ENCODE assay signal across 1 cellular context in the genomic region with DNA sequence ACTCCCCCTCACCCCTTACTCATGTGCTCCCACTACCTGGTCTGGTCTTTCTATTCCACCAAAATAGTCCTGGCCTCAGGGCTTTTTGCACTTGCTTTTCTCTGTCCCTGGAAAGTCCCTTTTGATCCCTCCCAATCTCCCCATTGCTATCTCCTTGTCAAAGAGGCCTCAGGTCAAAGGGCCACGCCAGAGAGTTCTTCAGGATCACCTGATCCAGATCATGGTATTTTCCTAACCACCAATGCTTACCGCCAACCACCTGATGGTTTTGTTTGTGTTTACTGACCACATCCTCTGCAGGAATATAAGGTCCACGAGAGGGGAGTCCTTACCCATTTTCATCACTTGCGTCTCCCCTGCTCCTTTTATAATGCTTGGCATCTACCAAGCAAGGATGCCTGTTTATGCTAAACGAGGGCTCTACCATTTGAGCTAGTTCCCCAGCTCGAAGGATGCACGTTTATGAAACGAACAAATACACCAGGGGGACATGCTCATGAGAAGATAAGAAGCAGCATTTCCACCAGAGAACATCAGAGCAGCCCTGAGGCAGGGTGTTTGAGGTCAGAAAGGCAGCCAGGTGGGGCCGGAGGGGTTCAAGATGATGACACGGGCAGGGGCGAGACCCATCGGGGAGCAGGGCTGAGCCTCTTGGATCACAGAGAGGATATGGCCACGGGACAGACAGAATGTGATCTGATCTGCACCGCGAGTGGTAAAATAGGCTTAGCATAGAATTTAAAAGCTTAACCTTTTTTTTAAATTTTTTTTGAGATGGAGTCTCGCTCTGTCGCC.
TF ChIP-seq lines count a peak whose summit lies in the region.

No MANE protein-coding gene starts in this region.

TF ChIP-seq in K562, 482 proteins besides CTCF, POLR2A, EP300 and RAD21:
- TF ChIP-seq NR2C2 (CRISPR knock-in tag; IDR thresholded peaks at IDR 0.05): no peak
- TF ChIP-seq NR2C2 (tag; IDR thresholded peaks at IDR 0.05): peak; percentile 59
- 0 out of 2 replicates have a peak, but pooled peaks have one; percentile 4 for TF ChIP-seq BHLHE40 (IDR thresholded peaks at IDR 0.05; ENCODE audit: low read length)
- TF ChIP-seq, protein P1, sequence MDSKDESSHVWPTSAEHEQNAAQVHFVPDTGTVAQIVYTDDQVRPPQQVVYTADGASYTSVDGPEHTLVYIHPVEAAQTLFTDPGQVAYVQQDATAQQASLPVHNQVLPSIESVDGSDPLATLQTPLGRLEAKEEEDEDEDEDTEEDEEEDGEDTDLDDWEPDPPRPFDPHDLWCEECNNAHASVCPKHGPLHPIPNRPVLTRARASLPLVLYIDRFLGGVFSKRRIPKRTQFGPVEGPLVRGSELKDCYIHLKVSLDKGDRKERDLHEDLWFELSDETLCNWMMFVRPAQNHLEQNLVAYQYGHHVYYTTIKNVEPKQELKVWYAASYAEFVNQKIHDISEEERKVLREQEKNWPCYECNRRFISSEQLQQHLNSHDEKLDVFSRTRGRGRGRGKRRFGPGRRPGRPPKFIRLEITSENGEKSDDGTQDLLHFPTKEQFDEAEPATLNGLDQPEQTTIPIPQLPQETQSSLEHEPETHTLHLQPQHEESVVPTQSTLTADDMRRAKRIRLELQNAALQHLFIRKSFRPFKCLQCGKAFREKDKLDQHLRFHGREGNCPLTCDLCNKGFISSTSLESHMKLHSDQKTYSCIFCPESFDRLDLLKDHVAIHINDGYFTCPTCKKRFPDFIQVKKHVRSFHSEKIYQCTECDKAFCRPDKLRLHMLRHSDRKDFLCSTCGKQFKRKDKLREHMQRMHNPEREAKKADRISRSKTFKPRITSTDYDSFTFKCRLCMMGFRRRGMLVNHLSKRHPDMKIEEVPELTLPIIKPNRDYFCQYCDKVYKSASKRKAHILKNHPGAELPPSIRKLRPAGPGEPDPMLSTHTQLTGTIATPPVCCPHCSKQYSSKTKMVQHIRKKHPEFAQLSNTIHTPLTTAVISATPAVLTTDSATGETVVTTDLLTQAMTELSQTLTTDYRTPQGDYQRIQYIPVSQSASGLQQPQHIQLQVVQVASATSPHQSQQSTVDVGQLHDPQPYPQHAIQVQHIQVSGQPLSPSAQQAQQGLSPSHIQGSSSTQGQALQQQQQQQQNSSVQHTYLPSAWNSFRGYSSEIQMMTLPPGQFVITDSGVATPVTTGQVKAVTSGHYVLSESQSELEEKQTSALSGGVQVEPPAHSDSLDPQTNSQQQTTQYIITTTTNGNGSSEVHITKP (IDR thresholded peaks at IDR 0.05; ENCODE audit: partially characterized antibody): peak; percentile 70
- 0 out of 2 replicates have a peak, but pooled peaks have one; percentile 20 for TF ChIP-seq CTBP1 (IDR thresholded peaks at IDR 0.05; ENCODE audit: borderline replicate concordance)
- TF ChIP-seq, protein P2, sequence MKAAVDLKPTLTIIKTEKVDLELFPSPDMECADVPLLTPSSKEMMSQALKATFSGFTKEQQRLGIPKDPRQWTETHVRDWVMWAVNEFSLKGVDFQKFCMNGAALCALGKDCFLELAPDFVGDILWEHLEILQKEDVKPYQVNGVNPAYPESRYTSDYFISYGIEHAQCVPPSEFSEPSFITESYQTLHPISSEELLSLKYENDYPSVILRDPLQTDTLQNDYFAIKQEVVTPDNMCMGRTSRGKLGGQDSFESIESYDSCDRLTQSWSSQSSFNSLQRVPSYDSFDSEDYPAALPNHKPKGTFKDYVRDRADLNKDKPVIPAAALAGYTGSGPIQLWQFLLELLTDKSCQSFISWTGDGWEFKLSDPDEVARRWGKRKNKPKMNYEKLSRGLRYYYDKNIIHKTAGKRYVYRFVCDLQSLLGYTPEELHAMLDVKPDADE (conservative IDR thresholded peaks at IDR 0.05; ENCODE audit: control insufficient read depth, low read depth, low read length): no peak
